1 cellular context compared by ENCODE assay signal in the genomic region with DNA sequence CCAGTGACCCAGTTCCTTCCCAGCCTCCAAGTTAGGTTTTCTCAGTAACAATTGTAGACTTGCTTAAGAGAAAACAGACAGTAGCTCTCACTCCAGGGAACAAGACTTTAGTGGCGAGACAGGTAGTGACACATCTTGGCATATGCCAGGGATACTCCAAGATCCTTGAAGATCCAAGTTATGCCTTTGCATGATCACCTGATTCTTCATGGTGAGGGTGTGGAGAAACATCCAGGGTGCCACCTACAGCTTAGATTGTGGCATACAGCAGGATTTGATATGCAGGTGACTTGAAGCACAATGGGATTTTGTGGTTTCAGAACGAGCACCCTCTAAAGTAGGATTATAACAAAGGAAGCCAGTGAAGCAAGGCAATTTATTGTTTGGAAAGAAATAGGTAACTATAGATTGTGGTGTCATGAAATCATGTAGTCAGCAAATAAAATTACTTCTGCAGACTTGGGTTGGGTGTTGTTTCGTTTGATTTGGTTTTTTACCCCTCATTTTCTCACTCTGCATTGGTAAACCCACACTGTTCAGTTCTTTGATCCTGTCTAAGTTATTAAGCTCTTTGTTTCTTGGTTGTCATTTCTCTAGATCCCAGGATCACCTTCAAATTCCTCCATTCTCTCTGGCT.
TF ChIP-seq lines count a peak whose summit lies in the region.

No MANE protein-coding gene starts in this region.

TF ChIP-seq in K562, 482 proteins besides CTCF, POLR2A, EP300 and RAD21:
- TF ChIP-seq C11orf30 (IDR thresholded peaks at IDR 0.05; ENCODE audit: low read depth) (peak; percentile 30; the same call in 1 of the 2 replicates), NRF1 (conservative IDR thresholded peaks at IDR 0.05 in 1 of 2, IDR thresholded peaks at IDR 0.05 in 1 of 2) (no peak), PHF20 (IDR thresholded peaks at IDR 0.05; ENCODE audit: partially characterized antibody) (no peak), NFXL1 (CRISPR knock-in tag; IDR thresholded peaks at IDR 0.05) (no peak), MAFF (IDR thresholded peaks at IDR 0.05; ENCODE audit: low read length) (peak; percentile 24; the same call in 1 of the 2 replicates), ZNF316 (IDR thresholded peaks at IDR 0.05) (peak; percentile 52; the same call in 1 of the 2 replicates), NBN (IDR thresholded peaks at IDR 0.05; ENCODE audit: low read depth) (no peak), RBM14 (IDR thresholded peaks at IDR 0.05; ENCODE audit: borderline replicate concordance, insufficient read depth, low read depth, low read length) (no peak), CAMTA2 (CRISPR knock-in tag; conservative IDR thresholded peaks at IDR 0.05) (no peak)
- TF ChIP-seq, protein P1, sequence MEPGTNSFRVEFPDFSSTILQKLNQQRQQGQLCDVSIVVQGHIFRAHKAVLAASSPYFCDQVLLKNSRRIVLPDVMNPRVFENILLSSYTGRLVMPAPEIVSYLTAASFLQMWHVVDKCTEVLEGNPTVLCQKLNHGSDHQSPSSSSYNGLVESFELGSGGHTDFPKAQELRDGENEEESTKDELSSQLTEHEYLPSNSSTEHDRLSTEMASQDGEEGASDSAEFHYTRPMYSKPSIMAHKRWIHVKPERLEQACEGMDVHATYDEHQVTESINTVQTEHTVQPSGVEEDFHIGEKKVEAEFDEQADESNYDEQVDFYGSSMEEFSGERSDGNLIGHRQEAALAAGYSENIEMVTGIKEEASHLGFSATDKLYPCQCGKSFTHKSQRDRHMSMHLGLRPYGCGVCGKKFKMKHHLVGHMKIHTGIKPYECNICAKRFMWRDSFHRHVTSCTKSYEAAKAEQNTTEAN (CRISPR knock-in tag; IDR thresholded peaks at IDR 0.05) = no peak
TF ChIP-seq in K562: peak in this region for 3.
